Comparison of ENCODE assay signal across 31 cellular contexts in genomic region chr18:63725682-63726480, GRCh38. TPM values are rescaled to one million over a fixed set of nuclear protein-coding genes. Genes with fewer than 3 reads are reported as not detected.
DNase-seq lines count a peak whose midpoint lies in the region; ATAC-seq and TF ChIP-seq lines count a peak whose summit lies in the region.
"Had no signal": no experiment of that assay in that cellular context is flagged by ENCODE, and none has a peak within 500 bp of the region (broad histone marks: within the 10 kb centered on the region; RNA-seq: fewer than 3 reads in every experiment).

No MANE protein-coding gene starts in this region.

- TF ChIP-seq CTCF in WTC11 (IDR thresholded peaks at IDR 0.05) = no peak
- TF ChIP-seq CTCF in GM13977 (IDR thresholded peaks at IDR 0.05; ENCODE audit: extremely low read depth, insufficient read depth, missing control alignments) = no peak

- ATAC-seq in WTC11 (peak; percentile 60), GM19351 (IDR thresholded peaks at IDR 0.05; ENCODE audit: unreplicated experiment) (no peak), HG02571 (IDR thresholded peaks at IDR 0.05; ENCODE audit: unreplicated experiment) (no peak)
- ATAC-seq: activated CD8-positive, alpha-beta memory T cell treated with anti-CD3 and anti-CD28 coated beads, Interleukin-2, amount 10 ng/mL, durations not matched to agents 7 days and 5 days; activated T-cell treated with anti-CD3 and anti-CD28 coated beads, Interleukin-2, amount 50 U/mL, for 72 hours; left ventricle myocardium superior; naive thymus-derived CD8-positive, alpha-beta T cell; stimulated activated naive CD8-positive, alpha-beta T cell treated with anti-CD3 and anti-CD28 coated beads, Interleukin-15, amount 100 ng/mL, for 72 hours had no signal

- DNase-seq in NCI-H1417 (lab: John Stamatoyannopoulos, UW) = peak in 2 of 3 experiments; percentile 22 to 46
- no peak for DNase-seq in NCI-H1417 treated with DMSO at 0.1 percent for 48 hours (lab: John Stamatoyannopoulos, UW)
- peak; percentile 29 for DNase-seq in NCI-H1105 (lab: John Stamatoyannopoulos, UW)
- no peak for DNase-seq in WTC11 (ENCODE audit: low spot score)
- DNase-seq in renal cortical epithelial cell (ENCODE audit: low read depth) = peak; percentile 42
- DNase-seq in GM13977 (ENCODE audit: low spot score) = no peak
- DNase-seq: 8988T; activated CD4-positive, alpha-beta T cell treated with anti-CD3 and anti-CD28 coated beads, Interleukin-2, amount 10 ng/mL, durations not matched to agents 7 days and 5 days; activated CD8-positive, alpha-beta memory T cell treated with anti-CD3 and anti-CD28 coated beads, Interleukin-2, amount 10 ng/mL, durations not matched to agents 7 days and 5 days; activated naive CD4-positive, alpha-beta T cell treated with Interleukin-2 at 50 U/mL for 16 hours; activated T-cell treated with anti-CD3 and anti-CD28 coated beads, Interleukin-2, amount 50 U/mL, for 72 hours; CD4-positive, CD25-positive, alpha-beta regulatory T cell; glutamatergic neuron; HCEC 1CT; islet precursor cell; KBM-7; left ventricle myocardium superior; midbrain; naive thymus-derived CD8-positive, alpha-beta T cell; NCI-H187; NCI-H774; stimulated activated naive CD8-positive, alpha-beta T cell treated with anti-CD3 and anti-CD28 coated beads, Interleukin-15, amount 100 ng/mL, for 72 hours; thyroid gland; WERI-Rb-1 had no signal

- peaks cover 7% of the 10 kb centered on the region for H3K4me1 Mint-ChIP-seq in WTC11
- H3K4me1 Mint-ChIP-seq: activated CD4-positive, alpha-beta T cell treated with anti-CD3 and anti-CD28 coated beads, Interleukin-2, amount 10 ng/mL, durations not matched to agents 7 days and 5 days; activated CD8-positive, alpha-beta memory T cell treated with anti-CD3 and anti-CD28 coated beads, Interleukin-2, amount 10 ng/mL, durations not matched to agents 7 days and 5 days; CD4-positive, CD25-positive, alpha-beta regulatory T cell; stimulated activated naive CD8-positive, alpha-beta T cell treated with anti-CD3 and anti-CD28 coated beads, Interleukin-15, amount 100 ng/mL, for 72 hours had no signal

- in situ Hi-C loops in GM13977 (cut with MboI; ENCODE audit: low pct_unique_long_range_greater_than_20kb, low sequenced_read_pairs, unreplicated experiment) = no loop called here

- CTCF ChIA-PET in WTC11 (lab: Charles Lee) = no interaction called here

- no peaks in the 10 kb centered on the region for H3K36me3 Mint-ChIP-seq in WTC11
- H3K36me3 Mint-ChIP-seq: activated CD8-positive, alpha-beta memory T cell treated with anti-CD3 and anti-CD28 coated beads, Interleukin-2, amount 10 ng/mL, durations not matched to agents 7 days and 5 days; CD4-positive, CD25-positive, alpha-beta regulatory T cell; naive thymus-derived CD8-positive, alpha-beta T cell had no signal

- H3K27ac Mint-ChIP-seq in WTC11 = no peak overlapping the region
- H3K27ac Mint-ChIP-seq: activated CD4-positive, alpha-beta T cell treated with anti-CD3 and anti-CD28 coated beads, Interleukin-2, amount 10 ng/mL, durations not matched to agents 7 days and 5 days; activated CD8-positive, alpha-beta memory T cell treated with anti-CD3 and anti-CD28 coated beads, Interleukin-2, amount 10 ng/mL, durations not matched to agents 7 days and 5 days; activated T-cell treated with anti-CD3 and anti-CD28 coated beads, Interleukin-2, amount 50 U/mL, for 72 hours; CD4-positive, CD25-positive, alpha-beta regulatory T cell; naive thymus-derived CD8-positive, alpha-beta T cell; stimulated activated naive CD8-positive, alpha-beta T cell treated with anti-CD3 and anti-CD28 coated beads, Interleukin-15, amount 100 ng/mL, for 72 hours; T-helper 2 cell treated with Interferon-gamma antibody and Interleukin-4, amounts not matched to agents 5 μg/mL and 100 μg/mL, for 36 hours had no signal

- H3K4me3 Mint-ChIP-seq in WTC11 = no peak overlapping the region
- H3K4me3 Mint-ChIP-seq: activated CD4-positive, alpha-beta T cell treated with anti-CD3 and anti-CD28 coated beads, Interleukin-2, amount 10 ng/mL, durations not matched to agents 7 days and 5 days; activated CD8-positive, alpha-beta memory T cell treated with anti-CD3 and anti-CD28 coated beads, Interleukin-2, amount 10 ng/mL, durations not matched to agents 7 days and 5 days; activated T-cell treated with anti-CD3 and anti-CD28 coated beads, Interleukin-2, amount 50 U/mL, for 72 hours; CD4-positive, CD25-positive, alpha-beta regulatory T cell; naive thymus-derived CD8-positive, alpha-beta T cell; stimulated activated naive CD8-positive, alpha-beta T cell treated with anti-CD3 and anti-CD28 coated beads, Interleukin-15, amount 100 ng/mL, for 72 hours; T-helper 2 cell treated with Interferon-gamma antibody and Interleukin-4, amounts not matched to agents 5 μg/mL and 100 μg/mL, for 36 hours had no signal

- no peaks in the 10 kb centered on the region; the same call in 1 of the 2 replicates for H3K9me3 Mint-ChIP-seq in WTC11
- H3K9me3 Mint-ChIP-seq: activated CD4-positive, alpha-beta T cell treated with anti-CD3 and anti-CD28 coated beads, Interleukin-2, amount 10 ng/mL, durations not matched to agents 7 days and 5 days; activated T-cell treated with anti-CD3 and anti-CD28 coated beads, Interleukin-2, amount 50 U/mL, for 72 hours; CD4-positive, CD25-positive, alpha-beta regulatory T cell; stimulated activated naive CD8-positive, alpha-beta T cell treated with anti-CD3 and anti-CD28 coated beads, Interleukin-15, amount 100 ng/mL, for 72 hours; T-helper 2 cell treated with Interferon-gamma antibody and Interleukin-4, amounts not matched to agents 5 μg/mL and 100 μg/mL, for 36 hours had no signal

- no peaks in the 10 kb centered on the region; the same call in 1 of the 2 replicates for H3K27me3 Mint-ChIP-seq in WTC11 (ENCODE audit: low read depth)
- H3K27me3 Mint-ChIP-seq: activated CD4-positive, alpha-beta T cell treated with anti-CD3 and anti-CD28 coated beads, Interleukin-2, amount 10 ng/mL, durations not matched to agents 7 days and 5 days; activated CD8-positive, alpha-beta memory T cell treated with anti-CD3 and anti-CD28 coated beads, Interleukin-2, amount 10 ng/mL, durations not matched to agents 7 days and 5 days; CD4-positive, CD25-positive, alpha-beta regulatory T cell had no signal

- POLR2A ChIA-PET in WTC11 (lab: Charles Lee) = no interaction called here

TF ChIP-seq in WTC11, 78 proteins besides CTCF, POLR2A, EP300 and RAD21:
- TF ChIP-seq STAT6 (CRISPR knock-in tag; conservative IDR thresholded peaks at IDR 0.05; ENCODE audit: low read depth) (no peak), NFATC4 (CRISPR knock-in tag; IDR thresholded peaks at IDR 0.05) (no peak)

RNA-seq across cellular contexts. Expression of gene SERPINB11, which starts 23.1 kb away (rescaled TPM):
- total RNA-seq in WTC11 (2021) (not detected in 3 replicates), renal cortical epithelial cell (not detected in 2 replicates)
- total RNA-seq: activated CD4-positive, alpha-beta T cell treated with anti-CD3 and anti-CD28 coated beads, Interleukin-2, amount 10 ng/mL, durations not matched to agents 7 days and 5 days; activated CD8-positive, alpha-beta memory T cell treated with anti-CD3 and anti-CD28 coated beads, Interleukin-2, amount 10 ng/mL, durations not matched to agents 7 days and 5 days; activated T-cell treated with anti-CD3 and anti-CD28 coated beads, Interleukin-2, amount 50 U/mL, for 72 hours; CD4-positive, CD25-positive, alpha-beta regulatory T cell; HT1080; left ventricle myocardium superior; naive thymus-derived CD8-positive, alpha-beta T cell; omental fat pad; pulmonary artery endothelial cell; skeletal muscle tissue; thyroid gland had no signal

RNA-seq across cellular contexts. Expression of gene SERPINB7, which starts 49.3 kb away (rescaled TPM):
- total RNA-seq in WTC11 (2021) = not detected in 3 replicates
- 0.25 and 28.0 TPM in 2 replicates for total RNA-seq in renal cortical epithelial cell
- total RNA-seq: activated CD4-positive, alpha-beta T cell treated with anti-CD3 and anti-CD28 coated beads, Interleukin-2, amount 10 ng/mL, durations not matched to agents 7 days and 5 days; activated CD8-positive, alpha-beta memory T cell treated with anti-CD3 and anti-CD28 coated beads, Interleukin-2, amount 10 ng/mL, durations not matched to agents 7 days and 5 days; activated T-cell treated with anti-CD3 and anti-CD28 coated beads, Interleukin-2, amount 50 U/mL, for 72 hours; CD4-positive, CD25-positive, alpha-beta regulatory T cell; left ventricle myocardium superior; naive thymus-derived CD8-positive, alpha-beta T cell; pulmonary artery endothelial cell; skeletal muscle tissue; thyroid gland had no signal

Comparison
In these comparisons a context has a peak if more than half of its experiments do, and no peak if none do; other contexts are left out.
1. DNase-seq: peak in NCI-H1417 (2 of 3), NCI-H1105 (single experiment) and renal cortical epithelial cell (single experiment); none in NCI-H1417 treated with DMSO at 0.1 percent for 48 hours (single experiment), WTC11 (single experiment) and GM13977 (single experiment).